ENCODE assay signal across 1 cellular context in genomic region chr1:84174051-84174556, GRCh38.
TF ChIP-seq lines count a peak whose summit lies in the region.

No MANE protein-coding gene starts in this region.

TF ChIP-seq in A549, 52 proteins besides CTCF, POLR2A, EP300 and RAD21 (continued from another document):
- peak; percentile 8 for TF ChIP-seq MAFK (IDR thresholded peaks at IDR 0.05; ENCODE audit: partially characterized antibody)
- no peak for TF ChIP-seq ATOH8 (CRISPR knock-in tag; IDR thresholded peaks at IDR 0.05; ENCODE audit: low read depth)
- no peak for TF ChIP-seq SREBF2 (IDR thresholded peaks at IDR 0.05)
- no peak for TF ChIP-seq ZFP36 (IDR thresholded peaks at IDR 0.05; ENCODE audit: borderline replicate concordance, partially characterized antibody)
- no peak for TF ChIP-seq FOSL2 (IDR thresholded peaks at IDR 0.05)
- TF ChIP-seq FOSL2 (CRISPR knock-in tag; IDR thresholded peaks at IDR 0.05) = peak; percentile 65
- TF ChIP-seq HES2 (IDR thresholded peaks at IDR 0.05) = no peak
- no peak for TF ChIP-seq CEBPB (IDR thresholded peaks at IDR 0.05)
- no peak for TF ChIP-seq RCOR1 (IDR thresholded peaks at IDR 0.05; ENCODE audit: low read depth, low read length)
- TF ChIP-seq SMC3 (IDR thresholded peaks at IDR 0.05) = no peak
- peak; percentile 34; the same call in 1 of the 2 replicates for TF ChIP-seq GATA3 (IDR thresholded peaks at IDR 0.05; ENCODE audit: borderline replicate concordance)
